In the genomic region with DNA sequence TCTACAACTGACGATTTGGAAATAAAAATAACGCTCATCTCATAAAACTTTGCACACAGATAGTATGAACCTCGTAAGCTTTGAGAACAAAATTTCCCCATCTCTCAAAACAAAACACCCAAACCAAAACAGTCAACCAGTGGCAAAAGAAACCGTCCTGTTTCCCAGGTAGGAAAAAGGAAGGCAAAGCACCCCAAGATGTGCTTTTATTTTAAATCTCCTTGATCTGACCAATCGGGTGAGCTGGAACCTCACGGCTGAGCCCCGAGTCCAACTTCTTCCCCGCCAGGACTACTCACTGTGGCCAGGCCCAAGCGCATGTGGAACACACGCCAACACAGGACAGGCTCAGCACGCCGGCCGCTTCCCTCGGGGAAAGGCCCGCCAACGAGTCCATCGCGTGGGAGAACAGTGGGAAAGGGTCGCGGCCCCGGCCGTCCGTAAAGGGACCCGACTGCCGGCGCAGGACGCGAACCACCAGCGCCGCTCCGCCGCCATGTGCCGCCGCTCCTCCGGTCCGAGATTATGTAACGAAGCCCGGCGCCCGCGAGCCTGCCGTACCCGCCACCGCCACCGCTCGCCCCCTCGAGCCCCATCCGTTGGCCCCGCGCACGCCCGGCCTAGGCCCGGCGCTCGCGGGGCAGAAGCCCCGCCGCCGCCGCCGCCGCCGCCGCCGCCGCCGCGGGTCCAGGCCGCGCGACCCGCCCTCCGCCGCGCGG, we compare ENCODE assay signal across 8 cellular contexts. TPM values are rescaled to one million over a fixed set of nuclear protein-coding genes. Genes with fewer than 3 reads are reported as not detected.
DNase-seq lines count a peak whose midpoint lies in the region; ATAC-seq, FAIRE-seq and TF ChIP-seq lines count a peak whose summit lies in the region.

No MANE protein-coding gene starts in this region.

- peak overlapping the region; percentile 15 for H3K18ac ChIP-seq in trophoblast cell (ENCODE audit: low read length)

- peaks cover 39 to 55% (median 46%) of the 10 kb centered on the region in 3 donors for H3K4me1 Mint-ChIP-seq in CD8-positive, alpha-beta memory T cell
- peaks cover 23% of the 10 kb centered on the region for H3K4me1 Mint-ChIP-seq in activated naive CD8-positive, alpha-beta T cell treated with anti-CD3 and anti-CD28 coated beads, Interleukin-2, amount 10 ng/mL, durations not matched to agents 7 days and 5 days

- no CpG with 5 or more reads among the region's 76 CpGs for WGBS in trophoblast cell (ENCODE audit: extremely low coverage, insufficient coverage, insufficient read length)
- 1% methylated on average over 33 to 76 of the region's 76 CpGs for WGBS in aorta, 2 donors

- H3K4me2 ChIP-seq in trophoblast cell (ENCODE audit: low read length): peak overlapping the region; percentile 82

- peak overlapping the region; percentile 1 for H2BK5ac ChIP-seq in trophoblast cell (ENCODE audit: low read depth, low read length, poor library complexity)

- POLR2A ChIA-PET in CD8-positive, alpha-beta memory T cell (lab: Charles Lee): interaction anchor here (1.0 kb wide), 1 partner anchor 15 kb away, joined by 3 read pairs; no protein-coding TSS in a partner anchor
- POLR2A ChIA-PET in activated naive CD8-positive, alpha-beta T cell treated with anti-CD3 and anti-CD28 coated beads, Interleukin-2, amount 10 ng/mL, durations not matched to agents 7 days and 5 days (lab: Charles Lee): interaction anchor here (0.7 to 2.1 kb wide), 4 partner anchors 147 to 280 kb away, joined by 3 to 6 read pairs (median 4); a partner anchor contains a TSS

- H2AFZ ChIP-seq in trophoblast cell (ENCODE audit: insufficient read depth, low read length, poor library complexity): peak overlapping the region; percentile 68

- no peak for FAIRE-seq in GM19239 (lab: Jason Lieb, UNC)

- intact Hi-C loops in aorta (cut with DNase I): loop anchor here (10.0 kb wide), 2 partner anchors 144 to 174 kb away; a partner anchor contains a TSS

- no peak overlapping the region for H2BK12ac ChIP-seq in trophoblast cell (ENCODE audit: low read length)

- H3K27me3 Mint-ChIP-seq in CD8-positive, alpha-beta memory T cell: no peaks in the 10 kb centered on the region
- H3K27me3 Mint-ChIP-seq in activated naive CD8-positive, alpha-beta T cell treated with anti-CD3 and anti-CD28 coated beads, Interleukin-2, amount 10 ng/mL, durations not matched to agents 7 days and 5 days: peaks cover 7% of the 10 kb centered on the region

- TF ChIP-seq CTCF in RWPE2 (IDR thresholded peaks at IDR 0.05; ENCODE audit: poor library complexity, severe bottlenecking): no peak
- no peak for TF ChIP-seq CTCF in cardiac muscle cell (IDR thresholded peaks at IDR 0.05; ENCODE audit: low read depth, low read length)

- peak overlapping the region; percentile 28 for H3K4ac ChIP-seq in trophoblast cell (ENCODE audit: low read depth, low read length)

- ATAC-seq in HG03354 (IDR thresholded peaks at IDR 0.05; ENCODE audit: poor library complexity, severe bottlenecking, unreplicated experiment): peak; percentile 38
- ATAC-seq in RWPE2 (ENCODE audit: low read depth): 0 out of 3 replicates have a peak, but pooled peaks have one; percentile 22
- ATAC-seq in activated naive CD8-positive, alpha-beta T cell treated with anti-CD3 and anti-CD28 coated beads, Interleukin-2, amount 10 ng/mL, durations not matched to agents 7 days and 5 days (ENCODE audit: low read depth): peak; percentile 18
- ATAC-seq in aorta (ENCODE audit: low FRiP score): peak; percentile 30

- peak overlapping the region; percentile 85 to 97 (median 90) for H3K27ac Mint-ChIP-seq in CD8-positive, alpha-beta memory T cell
- peak overlapping the region; percentile 90 for H3K27ac Mint-ChIP-seq in activated naive CD8-positive, alpha-beta T cell treated with anti-CD3 and anti-CD28 coated beads, Interleukin-2, amount 10 ng/mL, durations not matched to agents 7 days and 5 days

- peak overlapping the region; percentile 32 for H3K14ac ChIP-seq in trophoblast cell (ENCODE audit: low read length)

- H4K12ac ChIP-seq in trophoblast cell (ENCODE audit: low read depth, low read length): no peak overlapping the region

- peak overlapping the region; percentile 85 to 95 (median 93) for H3K4me3 Mint-ChIP-seq in CD8-positive, alpha-beta memory T cell
- H3K4me3 Mint-ChIP-seq in activated naive CD8-positive, alpha-beta T cell treated with anti-CD3 and anti-CD28 coated beads, Interleukin-2, amount 10 ng/mL, durations not matched to agents 7 days and 5 days: peak overlapping the region; percentile 96

- no peaks in the 10 kb centered on the region for H3K27me3 ChIP-seq in CD8-positive, alpha-beta memory T cell (ENCODE audit: insufficient read depth, low read length, poor library complexity, severe bottlenecking)
- H3K27me3 ChIP-seq in RWPE2 (ENCODE audit: insufficient read depth, poor library complexity, severe bottlenecking) (no peaks in the 10 kb centered on the region), cardiac muscle cell (no peaks in the 10 kb centered on the region), trophoblast cell (ENCODE audit: insufficient read depth, low read length) (no peaks in the 10 kb centered on the region), aorta (ENCODE audit: control insufficient read depth in 1 of 2, insufficient read depth in 2 of 2, low read length in 1 of 2) (no peaks in the 10 kb centered on the region)

- H4K8ac ChIP-seq in trophoblast cell (ENCODE audit: low read depth, low read length): peak overlapping the region; percentile 3

- H3K23ac ChIP-seq in trophoblast cell (ENCODE audit: low read length): no peak overlapping the region

- no peak overlapping the region for H4K91ac ChIP-seq in trophoblast cell (ENCODE audit: low read depth, low read length)

- H3K9me3 ChIP-seq in CD8-positive, alpha-beta memory T cell (ENCODE audit: low read length): no peaks in the 10 kb centered on the region
- H3K9me3 ChIP-seq in RWPE2 (ENCODE audit: severe bottlenecking) (no peaks in the 10 kb centered on the region), cardiac muscle cell (ENCODE audit: low read depth) (no peaks in the 10 kb centered on the region), trophoblast cell (ENCODE audit: insufficient read depth, low read depth, low read length) (no peaks in the 10 kb centered on the region), aorta (ENCODE audit: control insufficient read depth, low read length) (no peaks in the 10 kb centered on the region)

- H3K27ac ChIP-seq in CD8-positive, alpha-beta memory T cell (ENCODE audit: low read depth, low read length): peak overlapping the region; percentile 83
- peak overlapping the region; percentile 87 for H3K27ac ChIP-seq in RWPE2 (ENCODE audit: poor library complexity, severe bottlenecking)
- H3K27ac ChIP-seq in cardiac muscle cell: peak overlapping the region; percentile 96
- peak overlapping the region; percentile 93 for H3K27ac ChIP-seq in trophoblast cell (ENCODE audit: low read depth, low read length)
- H3K27ac ChIP-seq in aorta (ENCODE audit: low read depth in 1 of 2, low read length in 2 of 2): peak overlapping the region; percentile 7 to 84

- H3K9me3 Mint-ChIP-seq in CD8-positive, alpha-beta memory T cell: peaks cover 0 to 4% (median 0%) of the 10 kb centered on the region in 5 donors
- peaks cover 3% of the 10 kb centered on the region for H3K9me3 Mint-ChIP-seq in activated naive CD8-positive, alpha-beta T cell treated with anti-CD3 and anti-CD28 coated beads, Interleukin-2, amount 10 ng/mL, durations not matched to agents 7 days and 5 days

- H3K36me3 ChIP-seq in CD8-positive, alpha-beta memory T cell (ENCODE audit: insufficient read depth, low read length): no peaks in the 10 kb centered on the region
- H3K36me3 ChIP-seq in RWPE2 (ENCODE audit: low read depth) (peaks cover 27% of the 10 kb centered on the region), cardiac muscle cell (no peaks in the 10 kb centered on the region), trophoblast cell (ENCODE audit: control insufficient read depth in 1 of 2, insufficient read depth in 2 of 2, low read length in 2 of 2) (peaks cover 2 to 12% of the 10 kb centered on the region in 2 experiments), aorta (ENCODE audit: control insufficient read depth in 1 of 2, insufficient read depth in 2 of 2, low read length in 1 of 2) (no peaks in the 10 kb centered on the region)

- no peak overlapping the region for H2AK5ac ChIP-seq in trophoblast cell (ENCODE audit: low read length)

- H3K4me1 ChIP-seq in CD8-positive, alpha-beta memory T cell (ENCODE audit: insufficient read depth, low read length): peaks cover 26% of the 10 kb centered on the region
- no peaks in the 10 kb centered on the region for H3K4me1 ChIP-seq in RWPE2 (ENCODE audit: insufficient read depth, poor library complexity, severe bottlenecking)
- H3K4me1 ChIP-seq in cardiac muscle cell (ENCODE audit: low read depth): peaks cover 6% of the 10 kb centered on the region
- peaks cover 3 to 4% of the 10 kb centered on the region in 2 experiments for H3K4me1 ChIP-seq in trophoblast cell (ENCODE audit: control insufficient read depth in 1 of 2, insufficient read depth in 2 of 2, low read length in 2 of 2)
- H3K4me1 ChIP-seq in aorta (ENCODE audit: control insufficient read depth in 1 of 2, insufficient read depth in 2 of 2, low read length in 2 of 2): no peaks in the 10 kb centered on the region

- peak; percentile 39 to 73 (median 53) for DNase-seq in CD8-positive, alpha-beta memory T cell
- DNase-seq in GM19239 (ENCODE audit: insufficient read length, low spot score) (peak; percentile 19), RWPE2 (ENCODE audit: low spot score) (peak; percentile 58), cardiac muscle cell (ENCODE audit: low read depth in 1 of 2, low spot score in 1 of 2) (peak; percentile 54 to 62), trophoblast cell (peak in 1 of 2 donors; percentile 53), aorta (peak; percentile 76 to 86)
- peak; percentile 70 for DNase-seq in activated naive CD8-positive, alpha-beta T cell treated with anti-CD3 and anti-CD28 coated beads, Interleukin-2, amount 10 ng/mL, durations not matched to agents 7 days and 5 days

- peaks cover 5 to 38% (median 11%) of the 10 kb centered on the region in 3 donors for H3K36me3 Mint-ChIP-seq in CD8-positive, alpha-beta memory T cell
- H3K36me3 Mint-ChIP-seq in activated naive CD8-positive, alpha-beta T cell treated with anti-CD3 and anti-CD28 coated beads, Interleukin-2, amount 10 ng/mL, durations not matched to agents 7 days and 5 days: peaks cover 30% of the 10 kb centered on the region

- peaks cover 8% of the 10 kb centered on the region for H3K79me1 ChIP-seq in trophoblast cell (ENCODE audit: low read length)

- peak overlapping the region; percentile 89 for H3K4me3 ChIP-seq in CD8-positive, alpha-beta memory T cell (ENCODE audit: low read length)
- H3K4me3 ChIP-seq in RWPE2 (ENCODE audit: severe bottlenecking): peak overlapping the region; percentile 90
- H3K4me3 ChIP-seq in cardiac muscle cell: peak overlapping the region; percentile 99
- peak overlapping the region; percentile 99 for H3K4me3 ChIP-seq in trophoblast cell (ENCODE audit: low read depth, low read length)
- H3K4me3 ChIP-seq in aorta (ENCODE audit: low read length in 2 of 2): peak overlapping the region; percentile 38 to 81

- peak overlapping the region; percentile 86 for H3K9ac ChIP-seq in trophoblast cell (ENCODE audit: low read length)

- CTCF ChIA-PET in CD8-positive, alpha-beta memory T cell (lab: Charles Lee): interaction anchor here (1.4 to 2.7 kb wide), 3 partner anchors 12 to 459 kb away, joined by 4 to 8 read pairs (median 6); no protein-coding TSS in a partner anchor

- H2BK120ac ChIP-seq in trophoblast cell (ENCODE audit: insufficient read depth, low read length, poor library complexity): peak overlapping the region; percentile 4

- peaks cover 20% of the 10 kb centered on the region for H3K79me2 ChIP-seq in trophoblast cell (ENCODE audit: control insufficient read depth, insufficient read depth, low read length, poor library complexity)

RNA-seq across cellular contexts. Expression of a gene that starts 0.8 kb away (rescaled TPM):
- 10 to 100 TPM; 49.6 to 53.0 TPM for total RNA-seq in CD8-positive, alpha-beta memory T cell
- 23.7 TPM for polyA plus RNA-seq in CD8-positive, alpha-beta memory T cell
- 10 to 100 TPM; 35.8 to 36.6 TPM for total RNA-seq in activated naive CD8-positive, alpha-beta T cell treated with anti-CD3 and anti-CD28 coated beads, Interleukin-2, amount 10 ng/mL, durations not matched to agents 7 days and 5 days
- total RNA-seq in cardiac muscle cell (11.0 and 19.1 TPM in 2 replicates), aorta (10 to 100 TPM; 31.5 to 32.4 TPM)
- polyA plus RNA-seq in cardiac muscle cell (6.3 and 12.9 TPM in 2 replicates), aorta (10 to 100 TPM in 1 of 2 donors, 1 to 10 TPM in 1; 7.5 to 13.7 TPM)
- polyA plus RNA-seq in trophoblast cell (2013): 29.1 and 29.5 TPM in 2 replicates

Comparison
In these comparisons a context has a peak if more than half of its experiments do, and no peak if none do; other contexts are left out.
1. H3K27ac ChIP-seq: peak in every context shown above with its lines; median percentile 96 in cardiac muscle cell; 93 in trophoblast cell; 87 in RWPE2; 83 in CD8-positive, alpha-beta memory T cell; 46 in aorta.